30 cellular contexts compared by ENCODE assay signal in genomic region chr1:28862571-28863403, GRCh38. TPM values are rescaled to one million over a fixed set of nuclear protein-coding genes. Genes with fewer than 3 reads are reported as not detected.
"Had no signal": no experiment of that assay in that cellular context is flagged by ENCODE, and none has a peak within 500 bp of the region (broad histone marks: within the 10 kb centered on the region; RNA-seq: fewer than 3 reads in every experiment).

No MANE protein-coding gene starts in this region.

- H3K27ac Mint-ChIP-seq: activated CD4-positive, alpha-beta memory T cell treated with anti-CD3 and anti-CD28 coated beads, Interleukin-2, amount 10 ng/mL, durations not matched to agents 7 days and 5 days; activated CD4-positive, alpha-beta T cell treated with anti-CD3 and anti-CD28 coated beads, Interleukin-2, amount 10 ng/mL, durations not matched to agents 7 days and 5 days; activated naive CD4-positive, alpha-beta T cell treated with anti-CD3 and anti-CD28 coated beads for 36 hours; activated naive CD4-positive, alpha-beta T cell treated with anti-CD3 and anti-CD28 coated beads, Interleukin-2, amount 50 U/mL, for 24 hours; activated naive CD8-positive, alpha-beta T cell treated with anti-CD3 and anti-CD28 coated beads for 36 hours; activated naive CD8-positive, alpha-beta T cell treated with anti-CD3 and anti-CD28 coated beads, Interleukin-2, amount 50 U/mL, for 24 hours; activated T-cell treated with anti-CD3 and anti-CD28 coated beads, Interleukin-2, amount 50 U/mL, for 24 hours; activated T-cell treated with anti-CD3 and anti-CD28 coated beads, Interleukin-2, amount 50 U/mL, for 72 hours; effector memory CD8-positive, alpha-beta T cell; WTC11 had no signal

- H3K4me3 Mint-ChIP-seq: activated CD4-positive, alpha-beta memory T cell treated with anti-CD3 and anti-CD28 coated beads, Interleukin-2, amount 10 ng/mL, durations not matched to agents 7 days and 5 days; activated CD4-positive, alpha-beta T cell treated with anti-CD3 and anti-CD28 coated beads, Interleukin-2, amount 10 ng/mL, durations not matched to agents 7 days and 5 days; activated naive CD4-positive, alpha-beta T cell treated with anti-CD3 and anti-CD28 coated beads for 36 hours; activated naive CD4-positive, alpha-beta T cell treated with anti-CD3 and anti-CD28 coated beads, Interleukin-2, amount 50 U/mL, for 24 hours; activated naive CD8-positive, alpha-beta T cell treated with anti-CD3 and anti-CD28 coated beads for 36 hours; activated naive CD8-positive, alpha-beta T cell treated with anti-CD3 and anti-CD28 coated beads, Interleukin-2, amount 50 U/mL, for 24 hours; activated T-cell treated with anti-CD3 and anti-CD28 coated beads, Interleukin-2, amount 50 U/mL, for 24 hours; activated T-cell treated with anti-CD3 and anti-CD28 coated beads, Interleukin-2, amount 50 U/mL, for 72 hours; effector memory CD8-positive, alpha-beta T cell; WTC11 had no signal

- H3K27me3 ChIP-seq: body of pancreas had no signal

- H3K4me1 Mint-ChIP-seq: activated CD4-positive, alpha-beta memory T cell treated with anti-CD3 and anti-CD28 coated beads, Interleukin-2, amount 10 ng/mL, durations not matched to agents 7 days and 5 days; activated CD4-positive, alpha-beta T cell treated with anti-CD3 and anti-CD28 coated beads, Interleukin-2, amount 10 ng/mL, durations not matched to agents 7 days and 5 days; activated naive CD4-positive, alpha-beta T cell treated with anti-CD3 and anti-CD28 coated beads, Interleukin-2, amount 50 U/mL, for 24 hours; activated naive CD8-positive, alpha-beta T cell treated with anti-CD3 and anti-CD28 coated beads for 36 hours; activated naive CD8-positive, alpha-beta T cell treated with anti-CD3 and anti-CD28 coated beads, Interleukin-2, amount 50 U/mL, for 24 hours had no signal

- FAIRE-seq: colon had no signal

- H3K27me3 Mint-ChIP-seq: activated naive CD4-positive, alpha-beta T cell treated with anti-CD3 and anti-CD28 coated beads, Interleukin-2, amount 50 U/mL, for 24 hours; activated naive CD8-positive, alpha-beta T cell treated with anti-CD3 and anti-CD28 coated beads for 36 hours; activated naive CD8-positive, alpha-beta T cell treated with anti-CD3 and anti-CD28 coated beads, Interleukin-2, amount 50 U/mL, for 24 hours; activated T-cell treated with anti-CD3 and anti-CD28 coated beads, Interleukin-2, amount 50 U/mL, for 24 hours had no signal

- H3K27ac ChIP-seq: adrenal gland, body of pancreas, esophagus squamous epithelium, gastroesophageal sphincter, VCaP had no signal

- H3K9me3 ChIP-seq: adrenal gland, body of pancreas, esophagus squamous epithelium, gastroesophageal sphincter had no signal

- H3K9me3 Mint-ChIP-seq: activated CD4-positive, alpha-beta memory T cell treated with anti-CD3 and anti-CD28 coated beads, Interleukin-2, amount 10 ng/mL, durations not matched to agents 7 days and 5 days; activated CD4-positive, alpha-beta T cell treated with anti-CD3 and anti-CD28 coated beads, Interleukin-2, amount 10 ng/mL, durations not matched to agents 7 days and 5 days; activated naive CD4-positive, alpha-beta T cell treated with anti-CD3 and anti-CD28 coated beads for 36 hours; activated naive CD4-positive, alpha-beta T cell treated with anti-CD3 and anti-CD28 coated beads, Interleukin-2, amount 50 U/mL, for 24 hours; activated naive CD8-positive, alpha-beta T cell treated with anti-CD3 and anti-CD28 coated beads for 36 hours; activated naive CD8-positive, alpha-beta T cell treated with anti-CD3 and anti-CD28 coated beads, Interleukin-2, amount 50 U/mL, for 24 hours; activated T-cell treated with anti-CD3 and anti-CD28 coated beads, Interleukin-2, amount 50 U/mL, for 24 hours; activated T-cell treated with anti-CD3 and anti-CD28 coated beads, Interleukin-2, amount 50 U/mL, for 72 hours; effector memory CD8-positive, alpha-beta T cell; WTC11 had no signal

- H3K36me3 ChIP-seq: adrenal gland, esophagus squamous epithelium, gastroesophageal sphincter had no signal

- H3K4me1 ChIP-seq: adrenal gland, body of pancreas, esophagus squamous epithelium, gastroesophageal sphincter had no signal

- DNase-seq: activated CD4-positive, alpha-beta memory T cell treated with anti-CD3 and anti-CD28 coated beads, Interleukin-2, amount 10 ng/mL, durations not matched to agents 7 days and 5 days; activated CD4-positive, alpha-beta T cell treated with anti-CD3 and anti-CD28 coated beads for 1 hour; activated CD4-positive, alpha-beta T cell treated with anti-CD3 and anti-CD28 coated beads for 4 hours; activated CD4-positive, alpha-beta T cell treated with anti-CD3 and anti-CD28 coated beads, Interleukin-2, amount 10 ng/mL, durations not matched to agents 7 days and 5 days; activated CD4-positive, alpha-beta T cell treated with anti-CD3 and anti-CD28 coated beads, Interleukin-2, amount 50 U/mL, for 4 hours; activated CD8-positive, alpha-beta memory T cell treated with anti-CD3 and anti-CD28 coated beads, Interleukin-2, amount 50 U/mL, for 48 hours; activated naive CD4-positive, alpha-beta T cell treated with anti-CD3 and anti-CD28 coated beads for 36 hours; activated naive CD8-positive, alpha-beta T cell treated with anti-CD3 and anti-CD28 coated beads for 36 hours; activated naive CD8-positive, alpha-beta T cell treated with anti-CD3 and anti-CD28 coated beads, Interleukin-2, amount 50 U/mL, for 24 hours; activated T-cell treated with anti-CD3 and anti-CD28 coated beads for 4 hours; activated T-cell treated with anti-CD3 and anti-CD28 coated beads, Interleukin-2, amount 50 U/mL, for 24 hours; activated T-cell treated with anti-CD3 and anti-CD28 coated beads, Interleukin-2, amount 50 U/mL, for 72 hours; adrenal gland; amygdala; aorta; body of pancreas; cortex of kidney; dermis blood vessel endothelial cell; effector CD4-positive, alpha-beta T cell; effector memory CD8-positive, alpha-beta T cell; esophagus squamous epithelium; foreskin melanocyte; T-helper 2 cell had no signal

- ATAC-seq: activated naive CD8-positive, alpha-beta T cell treated with anti-CD3 and anti-CD28 coated beads, Interleukin-2, amount 50 U/mL, for 24 hours; activated T-cell treated with anti-CD3 and anti-CD28 coated beads, Interleukin-2, amount 50 U/mL, for 72 hours; body of pancreas; effector memory CD8-positive, alpha-beta T cell; gastroesophageal sphincter; WTC11 had no signal

- H3K4me3 ChIP-seq: adrenal gland, body of pancreas, esophagus squamous epithelium, gastroesophageal sphincter had no signal

RNA-seq across cellular contexts. Expression of gene OPRD1, which starts 50.8 kb away (rescaled TPM):
- total RNA-seq: activated CD4-positive, alpha-beta memory T cell treated with anti-CD3 and anti-CD28 coated beads, Interleukin-2, amount 10 ng/mL, durations not matched to agents 7 days and 5 days; activated CD4-positive, alpha-beta T cell treated with anti-CD3 and anti-CD28 coated beads, Interleukin-2, amount 10 ng/mL, durations not matched to agents 7 days and 5 days; activated naive CD4-positive, alpha-beta T cell treated with anti-CD3 and anti-CD28 coated beads for 36 hours; activated T-cell treated with anti-CD3 and anti-CD28 coated beads, Interleukin-2, amount 50 U/mL, for 72 hours; aorta; esophagus squamous epithelium; T-helper 1 cell treated with Interleukin-12 subunit alpha and Interleukin-12 subunit beta and Interleukin-4 antibody, amounts not matched to agents 30 ng/mL and 1 ng/mL, for 36 hours had no signal
- polyA plus RNA-seq: aorta, esophagus had no signal
